Comparison of ENCODE assay signal across 1 cellular context in genomic region chr5:159458217-159458711, GRCh38.
A peak's percentile ranks its signal among the peaks of the same experiment; 100 is the strongest.
TF ChIP-seq lines count a peak whose summit lies in the region.

No MANE protein-coding gene starts in this region.

TF ChIP-seq in GM12878, 131 proteins besides CTCF, POLR2A, EP300 and RAD21 (continued from another document):
- TF ChIP-seq, protein P1, sequence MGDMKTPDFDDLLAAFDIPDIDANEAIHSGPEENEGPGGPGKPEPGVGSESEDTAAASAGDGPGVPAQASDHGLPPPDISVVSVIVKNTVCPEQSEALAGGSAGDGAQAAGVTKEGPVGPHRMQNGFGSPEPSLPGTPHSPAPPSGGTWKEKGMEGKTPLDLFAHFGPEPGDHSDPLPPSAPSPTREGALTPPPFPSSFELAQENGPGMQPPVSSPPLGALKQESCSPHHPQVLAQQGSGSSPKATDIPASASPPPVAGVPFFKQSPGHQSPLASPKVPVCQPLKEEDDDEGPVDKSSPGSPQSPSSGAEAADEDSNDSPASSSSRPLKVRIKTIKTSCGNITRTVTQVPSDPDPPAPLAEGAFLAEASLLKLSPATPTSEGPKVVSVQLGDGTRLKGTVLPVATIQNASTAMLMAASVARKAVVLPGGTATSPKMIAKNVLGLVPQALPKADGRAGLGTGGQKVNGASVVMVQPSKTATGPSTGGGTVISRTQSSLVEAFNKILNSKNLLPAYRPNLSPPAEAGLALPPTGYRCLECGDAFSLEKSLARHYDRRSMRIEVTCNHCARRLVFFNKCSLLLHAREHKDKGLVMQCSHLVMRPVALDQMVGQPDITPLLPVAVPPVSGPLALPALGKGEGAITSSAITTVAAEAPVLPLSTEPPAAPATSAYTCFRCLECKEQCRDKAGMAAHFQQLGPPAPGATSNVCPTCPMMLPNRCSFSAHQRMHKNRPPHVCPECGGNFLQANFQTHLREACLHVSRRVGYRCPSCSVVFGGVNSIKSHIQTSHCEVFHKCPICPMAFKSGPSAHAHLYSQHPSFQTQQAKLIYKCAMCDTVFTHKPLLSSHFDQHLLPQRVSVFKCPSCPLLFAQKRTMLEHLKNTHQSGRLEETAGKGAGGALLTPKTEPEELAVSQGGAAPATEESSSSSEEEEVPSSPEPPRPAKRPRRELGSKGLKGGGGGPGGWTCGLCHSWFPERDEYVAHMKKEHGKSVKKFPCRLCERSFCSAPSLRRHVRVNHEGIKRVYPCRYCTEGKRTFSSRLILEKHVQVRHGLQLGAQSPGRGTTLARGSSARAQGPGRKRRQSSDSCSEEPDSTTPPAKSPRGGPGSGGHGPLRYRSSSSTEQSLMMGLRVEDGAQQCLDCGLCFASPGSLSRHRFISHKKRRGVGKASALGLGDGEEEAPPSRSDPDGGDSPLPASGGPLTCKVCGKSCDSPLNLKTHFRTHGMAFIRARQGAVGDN (IDR thresholded peaks at IDR 0.05) = peak; percentile 16; the same call in 1 of the 2 replicates
- TF ChIP-seq IKZF1 (conservative IDR thresholded peaks at IDR 0.05) (peak; percentile 100), ZNF217 (IDR thresholded peaks at IDR 0.05) (peak; percentile 98), ZSCAN29 (IDR thresholded peaks at IDR 0.05) (peak; percentile 84; the same call in 1 of the 2 replicates), CBFB (IDR thresholded peaks at IDR 0.05; ENCODE audit: low read depth) (peak; percentile 99), ATF3 (IDR thresholded peaks at IDR 0.05; ENCODE audit: borderline replicate concordance, extremely low read depth, low read depth, low read length) (no peak), NR2C2 (IDR thresholded peaks at IDR 0.05; ENCODE audit: borderline replicate concordance, control insufficient read depth, insufficient read length, low read depth) (no peak), PRDM15 (CRISPR knock-in tag; IDR thresholded peaks at IDR 0.05) (no peak), RBBP5 (conservative IDR thresholded peaks at IDR 0.05) (no peak), SMC3 (IDR thresholded peaks at IDR 0.05; ENCODE audit: borderline replicate concordance, low read length) (no peak; the same call in 1 of the 2 replicates), FOXM1 (IDR thresholded peaks at IDR 0.05; ENCODE audit: low read depth, low read length) (peak; percentile 100), REST (IDR thresholded peaks at IDR 0.05; ENCODE audit: low read depth, low read length) (peak; percentile 51; the same call in 1 of the 2 replicates), SPI1 (IDR thresholded peaks at IDR 0.05; ENCODE audit: borderline replicate concordance, insufficient read depth, low read depth, low read length) (peak; percentile 91), PAX8 (IDR thresholded peaks at IDR 0.05) (no peak), MYC (IDR thresholded peaks at IDR 0.05; ENCODE audit: insufficient read depth, insufficient read length, insufficient replicate concordance, low read length, severe bottlenecking) (no peak), RAD51 (IDR thresholded peaks at IDR 0.05) (peak; percentile 55; the same call in 1 of the 2 replicates), SUPT20H (IDR thresholded peaks at IDR 0.05; ENCODE audit: borderline replicate concordance, control insufficient read depth, low read depth, low read length) (no peak), CHD2 (IDR thresholded peaks at IDR 0.05; ENCODE audit: borderline replicate concordance, low read depth, low read length) (peak; percentile 84), SRF (IDR thresholded peaks at IDR 0.05; ENCODE audit: low read depth in 2 of 2, low read length in 2 of 2) (peak in 1 of 2 experiments; percentile 88; a peak in 2 of 4 replicates), GABPA (IDR thresholded peaks at IDR 0.05; ENCODE audit: low read depth) (peak; percentile 85), EZH2 (IDR thresholded peaks at IDR 0.05; ENCODE audit: borderline replicate concordance, control insufficient read depth, low read depth, low read length) (no peak), BHLHE40 (IDR thresholded peaks at IDR 0.05; ENCODE audit: borderline replicate concordance in 1 of 2, low read depth in 2 of 2, low read length in 1 of 2) (peak; percentile 87 to 92), BACH1 (IDR thresholded peaks at IDR 0.05; ENCODE audit: borderline replicate concordance) (peak; percentile 99), NBN (IDR thresholded peaks at IDR 0.05) (peak; percentile 95), SREBF2 (IDR thresholded peaks at IDR 0.05; ENCODE audit: low read length) (no peak), SMARCA5 (IDR thresholded peaks at IDR 0.05) (no peak), EED (IDR thresholded peaks at IDR 0.05; ENCODE audit: low read depth) (peak; percentile 100), BCL11A (IDR thresholded peaks at IDR 0.05; ENCODE audit: low read depth, low read length) (peak; percentile 100), ZBTB4 (CRISPR knock-in tag; IDR thresholded peaks at IDR 0.05) (no peak), SREBF1 (IDR thresholded peaks at IDR 0.05; ENCODE audit: low read length) (0 out of 2 replicates have a peak, but pooled peaks have one; percentile 48), CBX3 (IDR thresholded peaks at IDR 0.05; ENCODE audit: borderline replicate concordance, low read depth) (no peak), RB1 (IDR thresholded peaks at IDR 0.05; ENCODE audit: borderline replicate concordance) (no peak), MTA3 (IDR thresholded peaks at IDR 0.05; ENCODE audit: borderline replicate concordance, low read length) (peak; percentile 100)
- TF ChIP-seq, protein P2, sequence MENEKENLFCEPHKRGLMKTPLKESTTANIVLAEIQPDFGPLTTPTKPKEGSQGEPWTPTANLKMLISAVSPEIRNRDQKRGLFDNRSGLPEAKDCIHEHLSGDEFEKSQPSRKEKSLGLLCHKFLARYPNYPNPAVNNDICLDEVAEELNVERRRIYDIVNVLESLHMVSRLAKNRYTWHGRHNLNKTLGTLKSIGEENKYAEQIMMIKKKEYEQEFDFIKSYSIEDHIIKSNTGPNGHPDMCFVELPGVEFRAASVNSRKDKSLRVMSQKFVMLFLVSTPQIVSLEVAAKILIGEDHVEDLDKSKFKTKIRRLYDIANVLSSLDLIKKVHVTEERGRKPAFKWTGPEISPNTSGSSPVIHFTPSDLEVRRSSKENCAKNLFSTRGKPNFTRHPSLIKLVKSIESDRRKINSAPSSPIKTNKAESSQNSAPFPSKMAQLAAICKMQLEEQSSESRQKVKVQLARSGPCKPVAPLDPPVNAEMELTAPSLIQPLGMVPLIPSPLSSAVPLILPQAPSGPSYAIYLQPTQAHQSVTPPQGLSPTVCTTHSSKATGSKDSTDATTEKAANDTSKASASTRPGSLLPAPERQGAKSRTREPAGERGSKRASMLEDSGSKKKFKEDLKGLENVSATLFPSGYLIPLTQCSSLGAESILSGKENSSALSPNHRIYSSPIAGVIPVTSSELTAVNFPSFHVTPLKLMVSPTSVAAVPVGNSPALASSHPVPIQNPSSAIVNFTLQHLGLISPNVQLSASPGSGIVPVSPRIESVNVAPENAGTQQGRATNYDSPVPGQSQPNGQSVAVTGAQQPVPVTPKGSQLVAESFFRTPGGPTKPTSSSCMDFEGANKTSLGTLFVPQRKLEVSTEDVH (IDR thresholded peaks at IDR 0.05; ENCODE audit: low read depth, partially characterized antibody) = peak; percentile 70
- TF ChIP-seq, protein P3, sequence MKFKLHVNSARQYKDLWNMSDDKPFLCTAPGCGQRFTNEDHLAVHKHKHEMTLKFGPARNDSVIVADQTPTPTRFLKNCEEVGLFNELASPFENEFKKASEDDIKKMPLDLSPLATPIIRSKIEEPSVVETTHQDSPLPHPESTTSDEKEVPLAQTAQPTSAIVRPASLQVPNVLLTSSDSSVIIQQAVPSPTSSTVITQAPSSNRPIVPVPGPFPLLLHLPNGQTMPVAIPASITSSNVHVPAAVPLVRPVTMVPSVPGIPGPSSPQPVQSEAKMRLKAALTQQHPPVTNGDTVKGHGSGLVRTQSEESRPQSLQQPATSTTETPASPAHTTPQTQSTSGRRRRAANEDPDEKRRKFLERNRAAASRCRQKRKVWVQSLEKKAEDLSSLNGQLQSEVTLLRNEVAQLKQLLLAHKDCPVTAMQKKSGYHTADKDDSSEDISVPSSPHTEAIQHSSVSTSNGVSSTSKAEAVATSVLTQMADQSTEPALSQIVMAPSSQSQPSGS (IDR thresholded peaks at IDR 0.05; ENCODE audit: low read length) = peak; percentile 100
- TF ChIP-seq, protein P4, sequence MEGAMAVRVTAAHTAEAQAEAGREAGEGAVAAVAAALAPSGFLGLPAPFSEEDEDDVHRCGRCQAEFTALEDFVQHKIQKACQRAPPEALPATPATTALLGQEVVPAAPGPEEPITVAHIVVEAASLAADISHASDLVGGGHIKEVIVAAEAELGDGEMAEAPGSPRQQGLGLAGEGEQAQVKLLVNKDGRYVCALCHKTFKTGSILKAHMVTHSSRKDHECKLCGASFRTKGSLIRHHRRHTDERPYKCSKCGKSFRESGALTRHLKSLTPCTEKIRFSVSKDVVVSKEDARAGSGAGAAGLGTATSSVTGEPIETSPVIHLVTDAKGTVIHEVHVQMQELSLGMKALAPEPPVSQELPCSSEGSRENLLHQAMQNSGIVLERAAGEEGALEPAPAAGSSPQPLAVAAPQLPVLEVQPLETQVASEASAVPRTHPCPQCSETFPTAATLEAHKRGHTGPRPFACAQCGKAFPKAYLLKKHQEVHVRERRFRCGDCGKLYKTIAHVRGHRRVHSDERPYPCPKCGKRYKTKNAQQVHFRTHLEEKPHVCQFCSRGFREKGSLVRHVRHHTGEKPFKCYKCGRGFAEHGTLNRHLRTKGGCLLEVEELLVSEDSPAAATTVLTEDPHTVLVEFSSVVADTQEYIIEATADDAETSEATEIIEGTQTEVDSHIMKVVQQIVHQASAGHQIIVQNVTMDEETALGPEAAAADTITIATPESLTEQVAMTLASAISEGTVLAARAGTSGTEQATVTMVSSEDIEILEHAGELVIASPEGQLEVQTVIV (IDR thresholded peaks at IDR 0.05; ENCODE audit: borderline replicate concordance, partially characterized antibody) = no peak
